In the genomic region with DNA sequence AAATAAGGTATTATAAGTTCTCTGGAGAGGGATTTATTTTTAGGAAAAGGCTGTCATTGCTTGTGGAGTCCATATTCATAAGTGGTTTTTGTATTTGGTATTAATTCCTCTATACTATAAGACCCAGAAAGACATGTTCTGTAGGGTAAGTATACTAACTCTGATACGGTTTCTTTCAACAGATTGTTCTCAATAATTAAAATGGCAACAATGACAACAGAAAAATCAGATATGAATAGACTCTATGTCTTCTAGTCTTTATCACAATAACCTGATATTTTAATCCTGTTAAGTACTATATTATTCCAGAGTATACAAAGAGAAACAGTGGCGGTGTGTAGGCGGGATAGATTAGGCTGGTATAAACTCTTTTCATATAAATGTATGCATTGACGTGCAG, we compare ENCODE assay signal across 28 cellular contexts.
"Had no signal": no experiment of that assay in that cellular context is flagged by ENCODE, and none has a peak within 500 bp of the region (broad histone marks: within the 10 kb centered on the region; RNA-seq: fewer than 3 reads in every experiment).

No MANE protein-coding gene starts in this region.

- H3K4me1 ChIP-seq: adrenal gland, ascending aorta, body of pancreas, breast epithelium, colonic mucosa had no signal

- H3K36me3 ChIP-seq: adrenal gland, ascending aorta, brain microvascular endothelial cell, breast epithelium, cardiac muscle cell, colonic mucosa had no signal

- H3K9me3 ChIP-seq: adrenal gland, ascending aorta, body of pancreas, breast epithelium, colonic mucosa had no signal

- H3K4me3 ChIP-seq: adrenal gland, ascending aorta, body of pancreas, breast epithelium, cardiac muscle cell, colonic mucosa had no signal

- DNase-seq: activated effector memory CD4-positive, alpha-beta T cell treated with anti-CD3 and anti-CD28 coated beads, Interleukin-2, amount 50 U/mL, for 16 hours; activated effector memory CD4-positive, alpha-beta T cell treated with Interleukin-2 at 50 U/mL for 16 hours; activated gamma-delta T cell; activated gamma-delta T cell treated with Interleukin-2 at 50 U/mL for 16 hours; activated naive CD4-positive, alpha-beta T cell; activated naive CD4-positive, alpha-beta T cell treated with anti-CD3 and anti-CD28 coated beads for 36 hours; activated naive CD4-positive, alpha-beta T cell treated with anti-CD3 and anti-CD28 coated beads, Interleukin-2, amount 10 ng/mL, durations not matched to agents 7 days and 5 days; activated naive CD4-positive, alpha-beta T cell treated with anti-CD3 and anti-CD28 coated beads, Interleukin-2, amount 50 U/mL, for 16 hours; activated naive CD4-positive, alpha-beta T cell treated with Interleukin-2 at 50 U/mL for 16 hours; activated naive CD8-positive, alpha-beta T cell treated with anti-CD3 and anti-CD28 coated beads for 36 hours; activated naive CD8-positive, alpha-beta T cell treated with anti-CD3 and anti-CD28 coated beads, Interleukin-2, amount 10 ng/mL, durations not matched to agents 7 days and 5 days; activated naive CD8-positive, alpha-beta T cell treated with anti-CD3 and anti-CD28 coated beads, Interleukin-2, amount 50 U/mL, for 24 hours; activated T-cell treated with anti-CD3 and anti-CD28 coated beads, Interleukin-2, amount 50 U/mL, for 48 hours; activated T-cell treated with anti-CD3 and anti-CD28 coated beads, Interleukin-2, amount 50 U/mL, for 72 hours; adrenal gland; amniotic stem cell; amygdala; anterior cingulate cortex; aorta; body of pancreas; brain microvascular endothelial cell; caudate nucleus; central memory CD4-positive, alpha-beta T cell; cerebellar nuclear complex; colonic mucosa had no signal

- H3K27me3 ChIP-seq: adrenal gland, ascending aorta, body of pancreas, brain microvascular endothelial cell, breast epithelium, cardiac muscle cell, colonic mucosa had no signal

- H3K27ac ChIP-seq: adrenal gland, ascending aorta, body of pancreas, brain microvascular endothelial cell, breast epithelium, cardiac muscle cell, colonic mucosa had no signal
